8 cellular contexts compared by ENCODE assay signal in genomic region chr12:27710592-27711311, GRCh38. TPM values are rescaled to one million over a fixed set of nuclear protein-coding genes. Genes with fewer than 3 reads are reported as not detected.
A peak's percentile ranks its signal among the peaks of the same experiment; 100 is the strongest.
DNase-seq lines count a peak whose midpoint lies in the region; ATAC-seq and TF ChIP-seq lines count a peak whose summit lies in the region.

Gene MRPS35 (plus strand): TSS chr12:27710832. CDS start chr12:27710844, 12 bp downstream.

- peak within 1 kb of the TSS; percentile 93 for H3K27ac Mint-ChIP-seq in type B pancreatic cell

- intact Hi-C loops in cardiac septum (cut with DNase I) (no loop called here), posterior cingulate gyrus (cut with DNase I) (loop anchor here (2.0 kb wide), 1 partner anchor 68 kb away; no protein-coding TSS in a partner anchor)

- peaks cover 12% of the 10 kb centered on the region for H3K4me1 Mint-ChIP-seq in type B pancreatic cell (ENCODE audit: unreplicated experiment)

- DNase-seq in NCI-H1105 treated with DMSO at 0.1 percent for 48 hours (lab: John Stamatoyannopoulos, UW) = peak; percentile 84
- DNase-seq in T follicular helper cell (ENCODE audit: low read depth) = peak; percentile 88
- peak; percentile 95 for DNase-seq in adipocyte (ENCODE audit: low read depth)
- peak; percentile 97 for DNase-seq in cardiac septum (ENCODE audit: low spot score)
- peak; percentile 86 to 98 (median 92) for DNase-seq in posterior cingulate gyrus
- DNase-seq in type B pancreatic cell (ENCODE audit: extremely low spot score, unreplicated experiment) = peak; percentile 91

- H3K36me3 ChIP-seq in adipocyte (ENCODE audit: control insufficient read depth, insufficient read depth, low read length, severe bottlenecking) = peaks cover 10% of the 10 kb centered on the region

- peak; percentile 96 for ATAC-seq in HG02678 (IDR thresholded peaks at IDR 0.05; ENCODE audit: unreplicated experiment)

- peaks cover 7% of the 10 kb centered on the region for H3K27me3 Mint-ChIP-seq in type B pancreatic cell

- TF ChIP-seq CTCF in GM12875 (IDR thresholded peaks at IDR 0.05; ENCODE audit: borderline replicate concordance, insufficient read depth, low read depth, low read length) (no peak), type B pancreatic cell (conservative IDR thresholded peaks at IDR 0.05) (no peak)

- H3K9me3 Mint-ChIP-seq in type B pancreatic cell = no peaks in the 10 kb centered on the region

- peaks cover 29% of the 10 kb centered on the region for H3K36me3 Mint-ChIP-seq in type B pancreatic cell

- no peaks in the 10 kb centered on the region for H3K9me3 ChIP-seq in adipocyte (ENCODE audit: control insufficient read depth, low read length)

- H3K4me3 Mint-ChIP-seq in type B pancreatic cell = peak within 1 kb of the TSS; percentile 96

- peaks cover 12% of the 10 kb centered on the region for H3K4me1 ChIP-seq in adipocyte (ENCODE audit: control insufficient read depth, insufficient read depth, low read length)

- H3K27me3 ChIP-seq in adipocyte (replicated peaks; ENCODE audit: control insufficient read depth, insufficient read depth, low read length) = no peaks in the 10 kb centered on the region

- peak within 1 kb of the TSS; percentile 98 for H3K9ac ChIP-seq in adipocyte (ENCODE audit: low read length)

- H3K4me3 ChIP-seq in GM12875 (ENCODE audit: low read depth, low read length) (peak within 1 kb of the TSS; percentile 81), adipocyte (ENCODE audit: low read length) (peak within 1 kb of the TSS; percentile 99)

RNA-seq across cellular contexts. Expression of gene MRPS35, which starts in this region (rescaled TPM):
- total RNA-seq in cardiac septum (51.5 TPM), type B pancreatic cell (ENCODE audit: low replicate concordance) (41.1 and 92.0 TPM in 2 replicates)

Comparison
In these comparisons a context has a peak if more than half of its experiments do, and no peak if none do; other contexts are left out.
1. Peak in every context shown above with its lines: DNase-seq, ATAC-seq and H3K4me3 ChIP-seq.